ENCODE assay signal across 25 cellular contexts in genomic region chr3:61946925-61947324, GRCh38.
A peak's percentile ranks its signal among the peaks of the same experiment; 100 is the strongest.
DNase-seq lines count a peak whose midpoint lies in the region; FAIRE-seq and TF ChIP-seq lines count a peak whose summit lies in the region.
"Had no signal": no experiment of that assay in that cellular context is flagged by ENCODE, and none has a peak within 500 bp of the region (broad histone marks: within the 10 kb centered on the region; RNA-seq: fewer than 3 reads in every experiment).

No MANE protein-coding gene starts in this region.

- H3K18ac ChIP-seq in H1 (ENCODE audit: extremely low read depth, low read length) = no peak overlapping the region; the same call in 1 of the 2 replicates
- no peak overlapping the region for H3K18ac ChIP-seq in neuronal stem cell (ENCODE audit: low read length)

- H3K27ac ChIP-seq in HUES64 (ENCODE audit: low read depth, low read length) (peak overlapping the region; percentile 76; the same call in 1 of the 2 replicates), H1 (ENCODE audit: low read depth, low read length) (no peak overlapping the region; the same call in none of the 2 replicates), neuronal stem cell (replicated peaks; ENCODE audit: low read length) (no peak overlapping the region)
- H3K27ac ChIP-seq: GM23248, SJSA1 had no signal

- H2BK5ac ChIP-seq in H1 (ENCODE audit: low read depth, low read length) (no peak overlapping the region), neuronal stem cell (ENCODE audit: low read length) (no peak overlapping the region)

- H3K36me3 ChIP-seq in H7 (replicated peaks; ENCODE audit: control insufficient read depth, insufficient read depth, low read length) (no peaks in the 10 kb centered on the region), HUES64 (ENCODE audit: insufficient read depth, low read length) (no peaks in the 10 kb centered on the region), H1 (ENCODE audit: control insufficient read depth in 2 of 4, insufficient read depth in 4 of 4, low read length in 3 of 4) (no peaks in the 10 kb centered on the region), neuronal stem cell (replicated peaks in 1 of 2; ENCODE audit: control insufficient read depth in 2 of 2, insufficient read depth in 2 of 2, low read length in 2 of 2) (no peaks in the 10 kb centered on the region)
- H3K36me3 ChIP-seq: SJSA1 had no signal

- no peak overlapping the region for H4K5ac ChIP-seq in H1 (ENCODE audit: insufficient read length, low read depth, low read length)

- H2AK5ac ChIP-seq in H1 (ENCODE audit: low read depth, low read length) (no peak overlapping the region), neuronal stem cell (ENCODE audit: low read depth, low read length) (no peak overlapping the region)

- no peak overlapping the region for H4K91ac ChIP-seq in H1 (replicated peaks; ENCODE audit: insufficient read length, low read length)
- H4K91ac ChIP-seq in neuronal stem cell (ENCODE audit: low read depth, low read length, poor library complexity) = no peak overlapping the region

- 6% methylated on average over 5 of the region's 5 CpGs for WGBS in HUES64
- 6% methylated on average over 5 of the region's 5 CpGs; no CpG with 5 or more reads in 1 of the 2 experiments for WGBS in H1 (ENCODE audit: extremely low coverage in 1 of 2, insufficient coverage in 1 of 2, insufficient read length in 1 of 2, insufficient replicate concordance in 2 of 2, low coverage in 1 of 2, low lambda C conversion rate in 2 of 2, missing lambda C conversion rate in 1 of 2), 2 experiments
- no CpG with 5 or more reads among the region's 5 CpGs for WGBS in neuronal stem cell (ENCODE audit: extremely low coverage in 2 of 2, insufficient read length in 2 of 2, insufficient replicate concordance in 1 of 2), 2 donors

- peak; percentile 78 for FAIRE-seq in H1 (lab: Jason Lieb, UNC)
- FAIRE-seq: D721Med, GM18507, RCC 7860 had no signal

- TF ChIP-seq CTCF in H1 (IDR thresholded peaks at IDR 0.05; ENCODE audit: control extremely low read depth in 1 of 3, insufficient read depth in 1 of 3, low read depth in 1 of 3, low read length in 3 of 3) = no peak

- H2BK12ac ChIP-seq in H1 (ENCODE audit: low read depth, low read length) = no peak overlapping the region
- no peak overlapping the region for H2BK12ac ChIP-seq in neuronal stem cell (ENCODE audit: low read length)

- intact Hi-C loops in posterior cingulate gyrus (cut with DNase I) = no loop called here

- H3K9ac ChIP-seq in HUES64 (ENCODE audit: low read depth, low read length) (no peak overlapping the region), H1 (replicated peaks in 1 of 4; ENCODE audit: extremely low read depth in 1 of 4, low read depth in 3 of 4, low read length in 3 of 4) (no peak overlapping the region), neuronal stem cell (ENCODE audit: low read depth, low read length, poor library complexity) (no peak overlapping the region)
- H3K9ac ChIP-seq: GM23248 had no signal

- H3K27me3 ChIP-seq in H7 (ENCODE audit: control insufficient read depth, insufficient read depth, low read length) (no peaks in the 10 kb centered on the region), HUES64 (ENCODE audit: insufficient read depth, low read length) (no peaks in the 10 kb centered on the region), H1 (replicated peaks in 1 of 4; ENCODE audit: control insufficient read depth in 3 of 4, extremely low read depth in 1 of 4, insufficient read depth in 3 of 4, low read length in 3 of 4) (no peaks in the 10 kb centered on the region), neuronal stem cell (ENCODE audit: control insufficient read depth in 3 of 3, insufficient read depth in 3 of 3, low read depth in 1 of 3, low read length in 3 of 3) (no peaks in the 10 kb centered on the region)
- H3K27me3 ChIP-seq: SJSA1 had no signal

- H3K14ac ChIP-seq in H1 (ENCODE audit: insufficient read length) (no peak overlapping the region), neuronal stem cell (ENCODE audit: low read length) (no peak overlapping the region)

- H3K4me2 ChIP-seq in H1 (ENCODE audit: insufficient read depth in 1 of 2, low read depth in 2 of 2, low read length in 2 of 2) (peak overlapping the region; percentile 36 to 43; a peak in 2 of 4 replicates), neuronal stem cell (ENCODE audit: insufficient read depth, low read length, poor library complexity, severe bottlenecking) (no peak overlapping the region)

- no peaks in the 10 kb centered on the region; the same call in 1 of the 2 replicates for H3K79me1 ChIP-seq in H1 (ENCODE audit: low read depth, low read length)
- peaks cover 2% of the 10 kb centered on the region for H3K79me1 ChIP-seq in neuronal stem cell (ENCODE audit: low read depth, low read length)

- H3K4me3 ChIP-seq in H7 (ENCODE audit: insufficient read depth, low read depth, low read length) (no peak overlapping the region), HUES64 (ENCODE audit: low read length) (peak overlapping the region; percentile 11; the same call in 1 of the 2 replicates), H1 (ENCODE audit: extremely low read depth in 1 of 4, insufficient read depth in 2 of 4, low read depth in 3 of 4, low read length in 4 of 4) (peak overlapping the region in 1 of 4 experiments; percentile 34; a peak in 3 of 8 replicates), neuronal stem cell (ENCODE audit: low read length in 2 of 2) (no peak overlapping the region)
- H3K4me3 ChIP-seq: GM23248, SJSA1 had no signal

- H3K4me1 ChIP-seq in HUES64 (ENCODE audit: insufficient read depth, low read length) (peaks cover 66% of the 10 kb centered on the region), H1 (replicated peaks in 1 of 4; ENCODE audit: control insufficient read depth in 3 of 4, insufficient read depth in 4 of 4, low read length in 3 of 4) (peaks cover 9 to 43% (median 26%) of the 10 kb centered on the region in 4 experiments; a peak in 6 of 7 replicates), neuronal stem cell (ENCODE audit: control insufficient read depth in 2 of 2, insufficient read depth in 1 of 2, low read depth in 1 of 2, low read length in 2 of 2) (peaks cover 19 to 27% of the 10 kb centered on the region in 2 donors)
- H3K4me1 ChIP-seq: SJSA1 had no signal

- POLR2A ChIA-PET in H1 (lab: Charles Lee; ENCODE audit: partially characterized antibody) = no interaction called here

- no peak for TF ChIP-seq EP300 in H1 (IDR thresholded peaks at IDR 0.05; ENCODE audit: borderline replicate concordance in 1 of 2, low read depth in 2 of 2, low read length in 2 of 2)

- DNase-seq in H7 (peak; percentile 31), H1 (ENCODE audit: low read depth in 1 of 2, low spot score in 2 of 2) (no peak), neuronal stem cell (ENCODE audit: low spot score) (peak; percentile 26), NCI-H1048 (lab: John Stamatoyannopoulos, UW) (no peak), HPDE6-E6E7 (ENCODE audit: extremely low spot score) (no peak), posterior cingulate gyrus (no peak), NOMO-1 (lab: John Stamatoyannopoulos, UW; ENCODE audit: unreplicated experiment in 2 of 2) (no peak)
- DNase-seq: ACHN; CD8-positive, alpha-beta memory T cell; DMS53; GDM1; GM23248; MM.1S; NCI-H1092; NCI-H1436 treated with DMSO at 0.1 percent for 48 hours; NCI-H2029 treated with DMSO at 0.1 percent for 48 hours; NCI-H226; NCI-H510A treated with DMSO at 0.1 percent for 48 hours; NCI-H748 treated with DMSO at 0.1 percent for 48 hours; OCI-M1 had no signal

- H2BK120ac ChIP-seq in H1 (replicated peaks; ENCODE audit: low read depth, low read length) (no peak overlapping the region), neuronal stem cell (ENCODE audit: low read depth, low read length) (no peak overlapping the region)

- H3K4ac ChIP-seq in H1 (replicated peaks; ENCODE audit: insufficient read length, low read depth, low read length) (no peak overlapping the region), neuronal stem cell (ENCODE audit: low read length) (no peak overlapping the region)

- H4K8ac ChIP-seq in H1 (ENCODE audit: extremely low read depth, insufficient read depth, low read length) (no peak overlapping the region), neuronal stem cell (ENCODE audit: low read depth, low read length) (no peak overlapping the region)

- H2BK15ac ChIP-seq in H1 (ENCODE audit: low read length) = no peak overlapping the region
- H2BK15ac ChIP-seq in neuronal stem cell (ENCODE audit: low read length) = no peak overlapping the region

- peaks cover 3 to 76% of the 10 kb centered on the region in 2 experiments; a peak in 3 of 4 replicates for H3K79me2 ChIP-seq in H1 (ENCODE audit: control insufficient read depth in 1 of 2, insufficient read depth in 2 of 2, low read length in 2 of 2)

- H3K56ac ChIP-seq in H1 (replicated peaks; ENCODE audit: insufficient read length, low read depth, low read length) = no peak overlapping the region

- TF ChIP-seq POLR2A in H1 (IDR thresholded peaks at IDR 0.05; ENCODE audit: control extremely low read depth in 1 of 2, low read depth in 2 of 2, low read length in 2 of 2) = no peak

- H2AFZ ChIP-seq in H1 (ENCODE audit: low read length) (no peak overlapping the region), neuronal stem cell (ENCODE audit: low read length) (no peak overlapping the region)
- H2AFZ ChIP-seq: GM23248 had no signal

- TF ChIP-seq RAD21 in H1 (IDR thresholded peaks at IDR 0.05 in 1 of 2, conservative IDR thresholded peaks at IDR 0.05 in 1 of 2; ENCODE audit: low read depth in 2 of 2, low read length in 2 of 2) = no peak

- no peak overlapping the region for H2BK20ac ChIP-seq in H1 (ENCODE audit: low read length)

- H3K9me3 ChIP-seq in HUES64 (ENCODE audit: insufficient read depth, low read depth, low read length) = no peaks in the 10 kb centered on the region
- H3K9me3 ChIP-seq in H1 (ENCODE audit: insufficient read depth in 2 of 2, low read depth in 1 of 2, low read length in 1 of 2) = no peaks in the 10 kb centered on the region
- H3K9me3 ChIP-seq in neuronal stem cell (replicated peaks in 1 of 2; ENCODE audit: control insufficient read depth in 2 of 2, insufficient read depth in 1 of 2, low read depth in 1 of 2, low read length in 2 of 2) = peaks cover 0 to 6% of the 10 kb centered on the region in 2 donors
- H3K9me3 ChIP-seq: SJSA1 had no signal

- peaks cover 1 to 3% of the 10 kb centered on the region in 2 experiments for H4K20me1 ChIP-seq in H1 (replicated peaks in 1 of 2; ENCODE audit: control insufficient read depth in 1 of 2, insufficient read depth in 2 of 2, low read length in 2 of 2)

- CTCF ChIA-PET in H1 (lab: Charles Lee; ENCODE audit: partially characterized antibody) = interaction anchor here (1.2 to 4.6 kb wide), 4 partner anchors 12 to 240 kb away, joined by 3 to 38 read pairs (median 6); no protein-coding TSS in a partner anchor

- H3K23me2 ChIP-seq in H1 (ENCODE audit: low read depth, low read length) = peaks cover 2% of the 10 kb centered on the region; the same call in 1 of the 2 replicates

- H3K23ac ChIP-seq in H1 (ENCODE audit: insufficient read length) (no peak overlapping the region), neuronal stem cell (ENCODE audit: low read depth, low read length, poor library complexity) (no peak overlapping the region)

Comparison
In these comparisons a context has a peak if more than half of its experiments do, and no peak if none do; other contexts are left out.
1. DNase-seq: peak in H7 (single experiment) and neuronal stem cell (single experiment); none in H1 (0 of 2), NCI-H1048 (single experiment), HPDE6-E6E7 (single experiment), posterior cingulate gyrus (0 of 10) and NOMO-1 (0 of 2).